ENCODE assay signal across 17 cellular contexts in the genomic region with DNA sequence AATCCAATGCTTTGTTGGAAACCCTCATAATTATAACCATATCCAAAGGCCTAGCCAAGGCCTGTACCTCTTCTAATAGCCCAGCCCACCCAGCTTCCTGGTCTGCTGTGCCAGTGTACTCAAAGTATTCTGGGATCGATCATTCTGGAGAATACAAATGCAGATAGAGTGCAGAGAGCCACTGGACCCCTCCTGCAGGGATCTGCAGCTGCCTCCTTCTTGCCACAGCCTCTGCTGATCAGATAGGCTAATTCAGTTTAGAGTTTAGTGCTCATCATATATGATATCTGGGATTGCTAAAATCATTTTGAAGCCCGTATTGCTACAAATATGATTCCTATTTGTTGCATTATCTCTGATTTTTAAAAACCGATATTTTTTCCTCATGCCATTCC. TPM values are rescaled to one million over a fixed set of nuclear protein-coding genes. Genes with fewer than 3 reads are reported as not detected.
DNase-seq lines count a peak whose midpoint lies in the region; ATAC-seq and TF ChIP-seq lines count a peak whose summit lies in the region.
"Had no signal": no experiment of that assay in that cellular context is flagged by ENCODE, and none has a peak within 500 bp of the region (broad histone marks: within the 10 kb centered on the region; RNA-seq: fewer than 3 reads in every experiment).

No MANE protein-coding gene starts in this region.

- H4K91ac ChIP-seq in neuronal stem cell (ENCODE audit: low read depth, low read length, poor library complexity): no peak overlapping the region

- H3K14ac ChIP-seq in neuronal stem cell (ENCODE audit: low read length): no peak overlapping the region

- no peak overlapping the region for H3K18ac ChIP-seq in neuronal stem cell (ENCODE audit: low read length)

- H3K4ac ChIP-seq in neuronal stem cell (ENCODE audit: low read length): no peak overlapping the region

- no peak overlapping the region for H2AK5ac ChIP-seq in neuronal stem cell (ENCODE audit: low read depth, low read length)

- H4K8ac ChIP-seq in neuronal stem cell (ENCODE audit: low read depth, low read length): no peak overlapping the region

- ATAC-seq in omental fat pad (ENCODE audit: low FRiP score): no peak
- ATAC-seq: K562 had no signal

- WGBS in endodermal cell (ENCODE audit: insufficient coverage in 1 of 2, insufficient read length in 1 of 2), 2 experiments: 90 to 100% methylated on average over 1 to 3 of the region's 3 CpGs
- no CpG with 5 or more reads among the region's 3 CpGs for WGBS in neuronal stem cell (ENCODE audit: extremely low coverage in 2 of 2, insufficient read length in 2 of 2, insufficient replicate concordance in 1 of 2), 2 donors

- CTCF ChIA-PET in Caco-2 (lab: Charles Lee): interaction anchor here (0.6 to 0.8 kb wide), 2 partner anchors 1301 to 1323 kb away, joined by 3 read pairs; no protein-coding TSS in a partner anchor

- no peak overlapping the region for H3K23ac ChIP-seq in neuronal stem cell (ENCODE audit: low read depth, low read length, poor library complexity)

- intact Hi-C loops in Caco-2 (cut with micrococcal nuclease; ENCODE audit: unreplicated experiment): no loop called here
- intact Hi-C loops in CD14-positive monocyte (cut with micrococcal nuclease): no loop called here

- H3K27ac ChIP-seq in endodermal cell (ENCODE audit: low read depth, low read length) (no peak overlapping the region), neuronal stem cell (replicated peaks; ENCODE audit: low read length) (no peak overlapping the region)
- H3K27ac ChIP-seq: HL-60 had no signal

- no peaks in the 10 kb centered on the region for H3K79me1 ChIP-seq in neuronal stem cell (ENCODE audit: low read depth, low read length)

- no peak overlapping the region for H3K4me3 Mint-ChIP-seq in Caco-2 (ENCODE audit: unreplicated experiment)
- H3K4me3 Mint-ChIP-seq in endodermal cell: no peak overlapping the region
- no peak overlapping the region for H3K4me3 Mint-ChIP-seq in CD14-positive monocyte
- H3K4me3 Mint-ChIP-seq: CD4-positive, alpha-beta memory T cell; HFFc6 had no signal

- no peaks in the 10 kb centered on the region for H3K27me3 Mint-ChIP-seq in Caco-2 (ENCODE audit: insufficient read depth, unreplicated experiment)
- no peaks in the 10 kb centered on the region for H3K27me3 Mint-ChIP-seq in endodermal cell (ENCODE audit: insufficient read depth)
- H3K27me3 Mint-ChIP-seq in CD14-positive monocyte (ENCODE audit: low read depth in 3 of 3): no peaks in the 10 kb centered on the region
- H3K27me3 Mint-ChIP-seq: CD4-positive, alpha-beta memory T cell had no signal

- peak overlapping the region; percentile 33 for H3K27ac Mint-ChIP-seq in Caco-2 (ENCODE audit: unreplicated experiment)
- peak overlapping the region; percentile 24 for H3K27ac Mint-ChIP-seq in endodermal cell
- no peak overlapping the region for H3K27ac Mint-ChIP-seq in CD14-positive monocyte
- H3K27ac Mint-ChIP-seq: HFFc6 had no signal

- H3K36me3 Mint-ChIP-seq in Caco-2 (ENCODE audit: insufficient read depth, unreplicated experiment): peaks cover 5% of the 10 kb centered on the region
- no peaks in the 10 kb centered on the region for H3K36me3 Mint-ChIP-seq in endodermal cell (ENCODE audit: low read depth)
- no peaks in the 10 kb centered on the region for H3K36me3 Mint-ChIP-seq in CD14-positive monocyte
- H3K36me3 Mint-ChIP-seq: CD4-positive, alpha-beta memory T cell had no signal

- no peak overlapping the region for H2BK120ac ChIP-seq in neuronal stem cell (ENCODE audit: low read depth, low read length)

- H3K4me3 ChIP-seq in Caco-2 (ENCODE audit: low read depth, low read length): no peak overlapping the region
- no peak overlapping the region for H3K4me3 ChIP-seq in endodermal cell (ENCODE audit: low read length)
- H3K4me3 ChIP-seq in neuronal stem cell (ENCODE audit: low read length in 2 of 2): no peak overlapping the region
- H3K4me3 ChIP-seq: K562 had no signal

- POLR2A ChIA-PET in Caco-2 (lab: Charles Lee): no interaction called here

- peak overlapping the region; percentile 7 for H2AFZ ChIP-seq in neuronal stem cell (ENCODE audit: low read length)

- H3K9me3 Mint-ChIP-seq in Caco-2 (ENCODE audit: unreplicated experiment) (peaks cover 19% of the 10 kb centered on the region), endodermal cell (no peaks in the 10 kb centered on the region), CD14-positive monocyte (peaks cover 0 to 3% (median 0%) of the 10 kb centered on the region in 7 donors)
- H3K9me3 Mint-ChIP-seq: CD4-positive, alpha-beta memory T cell had no signal

- TF ChIP-seq CTCF in Caco-2 (IDR thresholded peaks at IDR 0.05; ENCODE audit: insufficient read depth in 1 of 2, low read depth in 1 of 2, low read length in 1 of 2, severe bottlenecking in 1 of 2, unreplicated experiment in 1 of 2): no peak
- TF ChIP-seq CTCF in endodermal cell (conservative IDR thresholded peaks at IDR 0.05): no peak
- no peak for TF ChIP-seq CTCF in omental fat pad (IDR thresholded peaks at IDR 0.05)
- no peak for TF ChIP-seq CTCF in CD14-positive monocyte (IDR thresholded peaks at IDR 0.05)

- H2BK5ac ChIP-seq in neuronal stem cell (ENCODE audit: low read length): no peak overlapping the region

- DNase-seq in Caco-2 (no peak), SK-N-DZ (ENCODE audit: low spot score) (peak; percentile 84), endodermal cell (no peak), neuronal stem cell (ENCODE audit: low spot score) (no peak), omental fat pad (ENCODE audit: low spot score) (no peak), CD14-positive monocyte (ENCODE audit: low spot score) (no peak), foreskin melanocyte (no peak)
- DNase-seq: C1 segment of cervical spinal cord; CD4-positive, alpha-beta memory T cell; DMS153; DMS79 treated with DMSO at 0.1 percent for 48 hours; GDM1; GOT3; HCEC 1CT had no signal

- H3K4me2 ChIP-seq in neuronal stem cell (ENCODE audit: insufficient read depth, low read length, poor library complexity, severe bottlenecking): no peak overlapping the region

- H3K9me3 ChIP-seq in Caco-2 (peaks cover 5% of the 10 kb centered on the region; the same call in 1 of the 2 replicates), endodermal cell (ENCODE audit: control insufficient read depth, low read length) (no peaks in the 10 kb centered on the region), neuronal stem cell (replicated peaks in 1 of 2; ENCODE audit: control insufficient read depth in 2 of 2, insufficient read depth in 1 of 2, low read depth in 1 of 2, low read length in 2 of 2) (no peaks in the 10 kb centered on the region)

- H3K4me1 Mint-ChIP-seq in Caco-2 (ENCODE audit: low read depth, unreplicated experiment): peaks cover 18% of the 10 kb centered on the region
- H3K4me1 Mint-ChIP-seq in endodermal cell: peaks cover 4% of the 10 kb centered on the region
- H3K4me1 Mint-ChIP-seq in CD14-positive monocyte: peaks cover 4% of the 10 kb centered on the region

- H3K36me3 ChIP-seq in Caco-2 (ENCODE audit: control insufficient read depth, insufficient read depth, low read length): no peaks in the 10 kb centered on the region
- no peaks in the 10 kb centered on the region for H3K36me3 ChIP-seq in endodermal cell (ENCODE audit: control insufficient read depth, insufficient read depth, low read length)
- no peaks in the 10 kb centered on the region for H3K36me3 ChIP-seq in neuronal stem cell (replicated peaks in 1 of 2; ENCODE audit: control insufficient read depth in 2 of 2, insufficient read depth in 2 of 2, low read length in 2 of 2)

- no peak overlapping the region for H2BK12ac ChIP-seq in neuronal stem cell (ENCODE audit: low read length)

- no peak overlapping the region for H2BK15ac ChIP-seq in neuronal stem cell (ENCODE audit: low read length)

- H3K9ac ChIP-seq in endodermal cell (ENCODE audit: extremely low read depth, low read length, poor library complexity, severe bottlenecking): no peak overlapping the region
- H3K9ac ChIP-seq in neuronal stem cell (ENCODE audit: low read depth, low read length, poor library complexity): no peak overlapping the region

- H3K27me3 ChIP-seq in Caco-2 (replicated peaks; ENCODE audit: control insufficient read depth, insufficient read depth, low read length) (no peaks in the 10 kb centered on the region), endodermal cell (ENCODE audit: control insufficient read depth, insufficient read depth, low read length, poor library complexity, severe bottlenecking) (no peaks in the 10 kb centered on the region), neuronal stem cell (ENCODE audit: control insufficient read depth in 3 of 3, insufficient read depth in 3 of 3, low read depth in 1 of 3, low read length in 3 of 3) (no peaks in the 10 kb centered on the region)

- peaks cover 33% of the 10 kb centered on the region for H3K4me1 ChIP-seq in Caco-2
- H3K4me1 ChIP-seq in endodermal cell (ENCODE audit: control insufficient read depth, insufficient read depth, low read length): peaks cover 6% of the 10 kb centered on the region
- H3K4me1 ChIP-seq in neuronal stem cell (ENCODE audit: control insufficient read depth in 2 of 2, insufficient read depth in 1 of 2, low read depth in 1 of 2, low read length in 2 of 2): no peaks in the 10 kb centered on the region

- no TSS peak for BruUV-seq in Caco-2 (replicated peaks; lab: Mats Ljungman, UMichigan)

RNA-seq across cellular contexts. Expression of a gene that starts 17.5 kb away (rescaled TPM):
- total RNA-seq in Caco-2 (2022) (1.4 and 1.5 TPM in 2 replicates), endodermal cell (not detected), omental fat pad (1 to 10 TPM in 1 of 4 donors, under 1 TPM in 1, not detected in 2; 0.72 to 3.9 TPM)
- not detected in 2 replicates for polyA plus RNA-seq in SK-N-DZ (2014; cell fraction: cytosol; rRNA removed)
- polyA plus RNA-seq in SK-N-DZ (2014; cell fraction: nucleus; rRNA removed): not detected in 2 replicates
- not detected for polyA plus RNA-seq in endodermal cell (2013, experiment 1 of 2)
- not detected for polyA plus RNA-seq in endodermal cell (2013, experiment 2 of 2)
- not detected for polyA plus RNA-seq in neuronal stem cell (2013, experiment 1 of 2)
- polyA plus RNA-seq in neuronal stem cell (2013, experiment 2 of 2): not detected
- polyA plus RNA-seq in CD14-positive monocyte: 1 to 10 TPM; 2.3 to 6.4 TPM
- total RNA-seq: CD4-positive, alpha-beta memory T cell; HFFc6; K562 had no signal
- polyA plus RNA-seq: CD4-positive, alpha-beta memory T cell; K562 had no signal

RNA-seq across cellular contexts. Expression of a gene that starts 29.5 kb away (rescaled TPM):
- 0.86 and 1.4 TPM in 2 replicates for total RNA-seq in Caco-2 (2022)
- not detected in 2 replicates for polyA plus RNA-seq in SK-N-DZ (2014; cell fraction: cytosol; rRNA removed)
- not detected in 2 replicates for polyA plus RNA-seq in SK-N-DZ (2014; cell fraction: nucleus; rRNA removed)
- total RNA-seq in endodermal cell: not detected
- not detected for polyA plus RNA-seq in endodermal cell (2013, experiment 1 of 2)
- not detected for polyA plus RNA-seq in endodermal cell (2013, experiment 2 of 2)
- not detected for polyA plus RNA-seq in neuronal stem cell (2013, experiment 1 of 2)
- not detected for polyA plus RNA-seq in neuronal stem cell (2013, experiment 2 of 2)
- total RNA-seq in omental fat pad: 10 to 100 TPM; 12.1 to 28.4 (median 20.8) TPM
- 100 to 1,000 TPM; 433 to 460 TPM for polyA plus RNA-seq in CD14-positive monocyte
- total RNA-seq: K562 had no signal
- polyA plus RNA-seq: K562 had no signal

RNA-seq across cellular contexts. Expression of a gene that starts 37.1 kb away (rescaled TPM):
- total RNA-seq in Caco-2 (2022): 41.7 and 42.0 TPM in 2 replicates
- polyA plus RNA-seq in SK-N-DZ (2014; cell fraction: cytosol; rRNA removed): not detected in 2 replicates
- 0.22 TPM in 1 of 2 replicates, not detected in the other for polyA plus RNA-seq in SK-N-DZ (2014; cell fraction: nucleus; rRNA removed)
- total RNA-seq in endodermal cell: not detected
- polyA plus RNA-seq in endodermal cell (2013, experiment 1 of 2): not detected
- not detected for polyA plus RNA-seq in endodermal cell (2013, experiment 2 of 2)
- polyA plus RNA-seq in neuronal stem cell (2013, experiment 1 of 2): not detected
- polyA plus RNA-seq in neuronal stem cell (2013, experiment 2 of 2): not detected
- total RNA-seq in omental fat pad: 100 to 1,000 TPM; 122 to 297 (median 226) TPM
- 100 to 1,000 TPM; 148 to 163 TPM for polyA plus RNA-seq in CD14-positive monocyte

RNA-seq across cellular contexts. Expression of a gene that starts 39.7 kb away (rescaled TPM):
- total RNA-seq in Caco-2 (2022) (0.77 and 1.5 TPM in 2 replicates), endodermal cell (not detected), omental fat pad (10 to 100 TPM in 3 of 4 donors, 1 to 10 TPM in 1; 8.8 to 22.2 (median 11.8) TPM)
- polyA plus RNA-seq in SK-N-DZ (2014; cell fraction: cytosol; rRNA removed): not detected in 2 replicates
- polyA plus RNA-seq in SK-N-DZ (2014; cell fraction: nucleus; rRNA removed): not detected in 2 replicates
- polyA plus RNA-seq in endodermal cell (2013, experiment 1 of 2): not detected
- not detected for polyA plus RNA-seq in endodermal cell (2013, experiment 2 of 2)
- not detected for polyA plus RNA-seq in neuronal stem cell (2013, experiment 1 of 2)
- polyA plus RNA-seq in neuronal stem cell (2013, experiment 2 of 2): not detected
- polyA plus RNA-seq in CD14-positive monocyte: 100 to 1,000 TPM; 671 to 731 TPM
- polyA plus RNA-seq: K562 had no signal

Comparison
In these comparisons a context has a peak if more than half of its experiments do, and no peak if none do; other contexts are left out.
1. H3K27ac Mint-ChIP-seq: peak in Caco-2 (single experiment) and endodermal cell (single experiment); none in CD14-positive monocyte (0 of 7).
2. RNA of a gene that starts 37.1 kb away (total RNA-seq): 122 to 297 TPM in omental fat pad and 41.7 to 42.0 TPM in Caco-2; not detected in endodermal cell; every median in the first group is over 10 times any median in the second.